Comparison of ENCODE assay signal across 21 cellular contexts in the genomic region with DNA sequence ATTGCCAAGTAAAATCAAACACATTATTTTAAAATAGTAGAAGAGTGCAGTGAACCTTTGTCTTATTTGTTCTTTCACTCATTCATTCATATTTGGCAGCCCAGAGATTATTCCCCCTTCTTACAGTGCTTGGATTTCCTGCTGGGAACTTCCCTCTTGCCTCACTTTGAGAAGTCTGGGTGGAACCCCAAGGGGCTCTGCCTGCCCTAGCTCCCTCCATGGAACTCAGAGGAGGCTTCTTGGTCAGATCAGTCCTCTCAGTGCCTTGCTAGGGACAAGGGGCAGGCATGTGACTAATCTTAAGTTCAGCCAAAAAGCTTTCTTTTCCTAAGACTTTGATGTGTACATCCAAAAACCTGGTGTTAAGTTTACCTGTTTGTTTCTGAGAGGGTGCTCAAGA.
DNase-seq lines count a peak whose midpoint lies in the region; ATAC-seq, FAIRE-seq and TF ChIP-seq lines count a peak whose summit lies in the region.
"Had no signal": no experiment of that assay in that cellular context is flagged by ENCODE, and none has a peak within 500 bp of the region (broad histone marks: within the 10 kb centered on the region; RNA-seq: fewer than 3 reads in every experiment).

No MANE protein-coding gene starts in this region.

- no peak for DNase-seq in HepG2 (ENCODE audit: low spot score)
- no peak for DNase-seq in right cardiac atrium
- no peak for DNase-seq in sigmoid colon
- DNase-seq in kidney tubule cell (ENCODE audit: low spot score) = no peak
- DNase-seq in middle frontal gyrus (ENCODE audit: extremely low spot score, low spot score) = no peak
- no peak for DNase-seq in NCI-H2227 (lab: John Stamatoyannopoulos, UW; ENCODE audit: unreplicated experiment)
- DNase-seq: activated effector memory CD4-positive, alpha-beta T cell treated with anti-CD3 and anti-CD28 coated beads, Interleukin-2, amount 50 U/mL, for 16 hours; DMS 273 treated with DMSO at 0.1 percent for 48 hours; GOT3; NCI-H1930; NCI-H526; PC-9; SK-N-SH; trophoblast cell had no signal

- peak overlapping the region; percentile 57 to 64 for H3K27ac ChIP-seq in liver (ENCODE audit: low read depth in 1 of 2, low read length in 2 of 2)
- no peak overlapping the region for H3K27ac ChIP-seq in HepG2 (ENCODE audit: extremely low read length, insufficient read depth, low read length)
- H3K27ac ChIP-seq in right cardiac atrium (ENCODE audit: low read length) = no peak overlapping the region
- peak overlapping the region; percentile 58 to 77 (median 68) for H3K27ac ChIP-seq in sigmoid colon
- H3K27ac ChIP-seq: epithelial cell of prostate, neutrophil, PC-9 had no signal

- H3K27me3 ChIP-seq in liver (ENCODE audit: control insufficient read depth in 4 of 4, insufficient read depth in 4 of 4, low read length in 3 of 4) = no peaks in the 10 kb centered on the region
- H3K27me3 ChIP-seq in HepG2 (ENCODE audit: control insufficient read depth in 1 of 2, insufficient read depth in 2 of 2, low read length in 2 of 2) = no peaks in the 10 kb centered on the region
- no peaks in the 10 kb centered on the region for H3K27me3 ChIP-seq in right cardiac atrium (ENCODE audit: control insufficient read depth, insufficient read depth)
- H3K27me3 ChIP-seq in sigmoid colon = no peaks in the 10 kb centered on the region
- H3K27me3 ChIP-seq: neutrophil had no signal

- H4K20me1 ChIP-seq in HepG2 (ENCODE audit: insufficient read depth, low read length) = no peaks in the 10 kb centered on the region

- TF ChIP-seq POLR2A in HepG2 (IDR thresholded peaks at IDR 0.05; ENCODE audit: insufficient read depth in 1 of 2, low read depth in 2 of 2, low read length in 2 of 2) (no peak), sigmoid colon (IDR thresholded peaks at IDR 0.05) (no peak)

- ATAC-seq in HepG2 (no peak), right cardiac atrium (peak; percentile 41 to 57), GM21515 (IDR thresholded peaks at IDR 0.05; ENCODE audit: unreplicated experiment) (no peak)

- H3K4me2 ChIP-seq in HepG2 (ENCODE audit: low read depth, low read length) = no peak overlapping the region
- H3K4me2 ChIP-seq: PC-9, SK-N-SH had no signal

- TF ChIP-seq EP300 in HepG2 (IDR thresholded peaks at IDR 0.05; ENCODE audit: low read depth in 2 of 2, low read length in 2 of 2) = no peak
- TF ChIP-seq EP300 in HepG2 (CRISPR knock-in tag; IDR thresholded peaks at IDR 0.05; ENCODE audit: borderline replicate concordance) = no peak
- no peak for TF ChIP-seq EP300 in sigmoid colon (IDR thresholded peaks at IDR 0.05)

- no peak for FAIRE-seq in HepG2 (lab: Jason Lieb, UNC)
- FAIRE-seq: colon, islet of Langerhans, small intestine had no signal

- no peaks in the 10 kb centered on the region for H3K9me3 ChIP-seq in liver (ENCODE audit: control insufficient read depth in 4 of 4, low read length in 3 of 4)
- H3K9me3 ChIP-seq in HepG2 (ENCODE audit: low read length) = no peaks in the 10 kb centered on the region
- H3K9me3 ChIP-seq in right cardiac atrium (ENCODE audit: control insufficient read depth, low read length) = no peaks in the 10 kb centered on the region
- H3K9me3 ChIP-seq in sigmoid colon = no peaks in the 10 kb centered on the region
- H3K9me3 ChIP-seq: neutrophil, SK-N-SH had no signal

- in situ Hi-C loops in HepG2 (cut with HindIII; ENCODE audit: extremely low pct_ligation_motif_present, low pct_unique_long_range_greater_than_20kb) = no loop called here

- CTCF ChIA-PET in HepG2 (lab: Yijun Ruan, JAX; ENCODE audit: low intra/inter-chr PET ratio, low total read pairs) = no interaction called here

- BruUV-seq in HepG2 (replicated peaks; lab: Mats Ljungman, UMichigan) = no TSS peak

- TF ChIP-seq CTCF in liver (IDR thresholded peaks at IDR 0.05; ENCODE audit: low read depth, low read length, missing input control) = no peak
- no peak for TF ChIP-seq CTCF in HepG2 (CRISPR knock-in tag; IDR thresholded peaks at IDR 0.05)
- TF ChIP-seq CTCF in sigmoid colon (IDR thresholded peaks at IDR 0.05) = no peak

- no peak for TF ChIP-seq RAD21 in liver (IDR thresholded peaks at IDR 0.05)
- TF ChIP-seq RAD21 in HepG2 (CRISPR knock-in tag; IDR thresholded peaks at IDR 0.05) = no peak

- POLR2A ChIA-PET in HepG2 (lab: Yijun Ruan, JAX) = no interaction called here

- H3K79me2 ChIP-seq in HepG2 (ENCODE audit: insufficient read depth, low read length) = no peaks in the 10 kb centered on the region

- peaks cover 6 to 19% (median 12%) of the 10 kb centered on the region in 4 donors for H3K4me1 ChIP-seq in liver (ENCODE audit: control insufficient read depth in 4 of 4, insufficient read depth in 4 of 4, low read length in 3 of 4)
- H3K4me1 ChIP-seq in HepG2 (ENCODE audit: insufficient read depth, low read length) = no peaks in the 10 kb centered on the region
- peaks cover 3% of the 10 kb centered on the region for H3K4me1 ChIP-seq in right cardiac atrium (ENCODE audit: control insufficient read depth, insufficient read depth, low read length)
- peaks cover 0 to 45% (median 26%) of the 10 kb centered on the region in 4 donors for H3K4me1 ChIP-seq in sigmoid colon

- H3K36me3 ChIP-seq in liver (ENCODE audit: control insufficient read depth in 4 of 4, insufficient read depth in 3 of 4, low read depth in 1 of 4, low read length in 3 of 4) = no peaks in the 10 kb centered on the region
- no peaks in the 10 kb centered on the region for H3K36me3 ChIP-seq in HepG2 (replicated peaks in 1 of 2; ENCODE audit: control insufficient read depth in 1 of 2, insufficient read depth in 2 of 2, low read length in 2 of 2)
- H3K36me3 ChIP-seq in sigmoid colon = no peaks in the 10 kb centered on the region
- H3K36me3 ChIP-seq: neutrophil had no signal

- no peak overlapping the region for H3K4me3 ChIP-seq in liver (ENCODE audit: low read depth in 1 of 3, low read length in 3 of 3)
- H3K4me3 ChIP-seq in HepG2 (replicated peaks in 1 of 3; ENCODE audit: insufficient read depth in 1 of 3, low read depth in 2 of 3, low read length in 3 of 3) = no peak overlapping the region
- no peak overlapping the region for H3K4me3 ChIP-seq in right cardiac atrium (ENCODE audit: low read length)
- no peak overlapping the region for H3K4me3 ChIP-seq in sigmoid colon
- H3K4me3 ChIP-seq: PC-9 had no signal

- H3K9ac ChIP-seq in liver (ENCODE audit: low read depth in 1 of 2, low read length in 2 of 2) (no peak overlapping the region), HepG2 (ENCODE audit: insufficient read depth, low read depth, low read length) (no peak overlapping the region)
- H3K9ac ChIP-seq: SK-N-SH had no signal

- intact Hi-C loops in HepG2 (cut with micrococcal nuclease; ENCODE audit: unreplicated experiment) (no loop called here), right cardiac atrium (cut with DNase I) (no loop called here), sigmoid colon (cut with DNase I) (no loop called here)

- no peak overlapping the region for H2AFZ ChIP-seq in HepG2 (ENCODE audit: low read length)
- H2AFZ ChIP-seq: PC-9 had no signal

TF ChIP-seq in liver, 16 proteins besides CTCF, POLR2A, EP300 and RAD21:
- TF ChIP-seq, protein P1, sequence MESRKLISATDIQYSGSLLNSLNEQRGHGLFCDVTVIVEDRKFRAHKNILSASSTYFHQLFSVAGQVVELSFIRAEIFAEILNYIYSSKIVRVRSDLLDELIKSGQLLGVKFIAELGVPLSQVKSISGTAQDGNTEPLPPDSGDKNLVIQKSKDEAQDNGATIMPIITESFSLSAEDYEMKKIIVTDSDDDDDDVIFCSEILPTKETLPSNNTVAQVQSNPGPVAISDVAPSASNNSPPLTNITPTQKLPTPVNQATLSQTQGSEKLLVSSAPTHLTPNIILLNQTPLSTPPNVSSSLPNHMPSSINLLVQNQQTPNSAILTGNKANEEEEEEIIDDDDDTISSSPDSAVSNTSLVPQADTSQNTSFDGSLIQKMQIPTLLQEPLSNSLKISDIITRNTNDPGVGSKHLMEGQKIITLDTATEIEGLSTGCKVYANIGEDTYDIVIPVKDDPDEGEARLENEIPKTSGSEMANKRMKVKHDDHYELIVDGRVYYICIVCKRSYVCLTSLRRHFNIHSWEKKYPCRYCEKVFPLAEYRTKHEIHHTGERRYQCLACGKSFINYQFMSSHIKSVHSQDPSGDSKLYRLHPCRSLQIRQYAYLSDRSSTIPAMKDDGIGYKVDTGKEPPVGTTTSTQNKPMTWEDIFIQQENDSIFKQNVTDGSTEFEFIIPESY (IDR thresholded peaks at IDR 0.05) = no peak
- no peak for TF ChIP-seq HNF4A (conservative IDR thresholded peaks at IDR 0.05)
- TF ChIP-seq FOXA1 (IDR thresholded peaks at IDR 0.05) = no peak
- TF ChIP-seq, protein P2, sequence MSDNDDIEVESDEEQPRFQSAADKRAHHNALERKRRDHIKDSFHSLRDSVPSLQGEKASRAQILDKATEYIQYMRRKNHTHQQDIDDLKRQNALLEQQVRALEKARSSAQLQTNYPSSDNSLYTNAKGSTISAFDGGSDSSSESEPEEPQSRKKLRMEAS (IDR thresholded peaks at IDR 0.05) = no peak
- TF ChIP-seq EGR1 (IDR thresholded peaks at IDR 0.05; ENCODE audit: low read depth in 2 of 2) = no peak

TF ChIP-seq in HepG2, 621 proteins besides CTCF, POLR2A, EP300 and RAD21 (continues in another document):
- TF ChIP-seq ZNF234 (CRISPR knock-in tag; conservative IDR thresholded peaks at IDR 0.05) = no peak
- TF ChIP-seq, protein P3, sequence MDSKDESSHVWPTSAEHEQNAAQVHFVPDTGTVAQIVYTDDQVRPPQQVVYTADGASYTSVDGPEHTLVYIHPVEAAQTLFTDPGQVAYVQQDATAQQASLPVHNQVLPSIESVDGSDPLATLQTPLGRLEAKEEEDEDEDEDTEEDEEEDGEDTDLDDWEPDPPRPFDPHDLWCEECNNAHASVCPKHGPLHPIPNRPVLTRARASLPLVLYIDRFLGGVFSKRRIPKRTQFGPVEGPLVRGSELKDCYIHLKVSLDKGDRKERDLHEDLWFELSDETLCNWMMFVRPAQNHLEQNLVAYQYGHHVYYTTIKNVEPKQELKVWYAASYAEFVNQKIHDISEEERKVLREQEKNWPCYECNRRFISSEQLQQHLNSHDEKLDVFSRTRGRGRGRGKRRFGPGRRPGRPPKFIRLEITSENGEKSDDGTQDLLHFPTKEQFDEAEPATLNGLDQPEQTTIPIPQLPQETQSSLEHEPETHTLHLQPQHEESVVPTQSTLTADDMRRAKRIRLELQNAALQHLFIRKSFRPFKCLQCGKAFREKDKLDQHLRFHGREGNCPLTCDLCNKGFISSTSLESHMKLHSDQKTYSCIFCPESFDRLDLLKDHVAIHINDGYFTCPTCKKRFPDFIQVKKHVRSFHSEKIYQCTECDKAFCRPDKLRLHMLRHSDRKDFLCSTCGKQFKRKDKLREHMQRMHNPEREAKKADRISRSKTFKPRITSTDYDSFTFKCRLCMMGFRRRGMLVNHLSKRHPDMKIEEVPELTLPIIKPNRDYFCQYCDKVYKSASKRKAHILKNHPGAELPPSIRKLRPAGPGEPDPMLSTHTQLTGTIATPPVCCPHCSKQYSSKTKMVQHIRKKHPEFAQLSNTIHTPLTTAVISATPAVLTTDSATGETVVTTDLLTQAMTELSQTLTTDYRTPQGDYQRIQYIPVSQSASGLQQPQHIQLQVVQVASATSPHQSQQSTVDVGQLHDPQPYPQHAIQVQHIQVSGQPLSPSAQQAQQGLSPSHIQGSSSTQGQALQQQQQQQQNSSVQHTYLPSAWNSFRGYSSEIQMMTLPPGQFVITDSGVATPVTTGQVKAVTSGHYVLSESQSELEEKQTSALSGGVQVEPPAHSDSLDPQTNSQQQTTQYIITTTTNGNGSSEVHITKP (CRISPR knock-in tag; IDR thresholded peaks at IDR 0.05; ENCODE audit: low read depth) = no peak
- TF ChIP-seq ZNF296 (CRISPR knock-in tag; conservative IDR thresholded peaks at IDR 0.05) = no peak

Comparison
In these comparisons a context has a peak if more than half of its experiments do, and no peak if none do; other contexts are left out.
1. H3K27ac ChIP-seq: peak in liver (2 of 2) and sigmoid colon (4 of 4); none in HepG2 (single experiment) and right cardiac atrium (single experiment).
2. ATAC-seq: peak in right cardiac atrium (2 of 2); none in HepG2 (single experiment) and GM21515 (single experiment).